In genomic region chr6:98836025-98836961, GRCh38 we compare ENCODE assay signal across 8 cellular contexts. TPM values are rescaled to one million over a fixed set of nuclear protein-coding genes. Genes with fewer than 3 reads are reported as not detected.
A peak's percentile ranks its signal among the peaks of the same experiment; 100 is the strongest.
DNase-seq lines count a peak whose midpoint lies in the region; ATAC-seq and TF ChIP-seq lines count a peak whose summit lies in the region.

No MANE protein-coding gene starts in this region.

- H3K36me3 ChIP-seq in psoas muscle (ENCODE audit: insufficient read depth in 1 of 2, low read depth in 1 of 2), result no peaks in the 10 kb centered on the region
- no peaks in the 10 kb centered on the region for H3K36me3 ChIP-seq in trophoblast cell (ENCODE audit: control insufficient read depth in 1 of 2, insufficient read depth in 2 of 2, low read length in 2 of 2)

- H3K4me1 Mint-ChIP-seq in endothelial cell (ENCODE audit: unreplicated experiment), result peaks cover 31% of the 10 kb centered on the region

- no peaks in the 10 kb centered on the region for H3K79me2 ChIP-seq in trophoblast cell (ENCODE audit: control insufficient read depth, insufficient read depth, low read length, poor library complexity)

- peak; percentile 6 for DNase-seq in NCI-H82 (lab: John Stamatoyannopoulos, UW)
- no peak for DNase-seq in NCI-H82 treated with DMSO at 0.1 percent for 48 hours (lab: John Stamatoyannopoulos, UW; ENCODE audit: unreplicated experiment)
- peak; percentile 25 for DNase-seq in NCI-H187 treated with DMSO at 0.1 percent for 48 hours (lab: John Stamatoyannopoulos, UW)
- DNase-seq in endothelial cell (ENCODE audit: low spot score), result no peak
- DNase-seq in psoas muscle, result no peak
- no peak for DNase-seq in trophoblast cell

- intact Hi-C loops in psoas muscle (cut with DNase I), result no loop called here

- H3K9me3 ChIP-seq in psoas muscle (no peaks in the 10 kb centered on the region), trophoblast cell (ENCODE audit: insufficient read depth, low read depth, low read length) (peaks cover 4% of the 10 kb centered on the region)

- no peak overlapping the region for H3K27ac Mint-ChIP-seq in endothelial cell (ENCODE audit: unreplicated experiment)

- no peak overlapping the region for H3K4me2 ChIP-seq in trophoblast cell (ENCODE audit: low read length)

- no peak for ATAC-seq in psoas muscle
- ATAC-seq in GM19023 (IDR thresholded peaks at IDR 0.05; ENCODE audit: unreplicated experiment), result no peak
- no peak for ATAC-seq in GM18868 (IDR thresholded peaks at IDR 0.05; ENCODE audit: unreplicated experiment)

- no peak overlapping the region for H3K27ac ChIP-seq in psoas muscle
- no peak overlapping the region for H3K27ac ChIP-seq in trophoblast cell (ENCODE audit: low read depth, low read length)

- no peak overlapping the region for H2BK5ac ChIP-seq in trophoblast cell (ENCODE audit: low read depth, low read length, poor library complexity)

- no peak overlapping the region for H2AK5ac ChIP-seq in trophoblast cell (ENCODE audit: low read length)

- 5 to 7% (median 6%) methylated on average over 23 of the region's 23 CpGs for WGBS in psoas muscle, 3 donors
- WGBS in trophoblast cell (ENCODE audit: extremely low coverage, insufficient coverage, insufficient read length), result no CpG with 5 or more reads among the region's 23 CpGs

- H2BK12ac ChIP-seq in trophoblast cell (ENCODE audit: low read length), result no peak overlapping the region

- H3K4me3 ChIP-seq in psoas muscle, result peak overlapping the region; percentile 40
- no peak overlapping the region for H3K4me3 ChIP-seq in trophoblast cell (ENCODE audit: low read depth, low read length)

- no peak for TF ChIP-seq CTCF in endothelial cell (IDR thresholded peaks at IDR 0.05; ENCODE audit: unreplicated experiment)
- no peak for TF ChIP-seq CTCF in psoas muscle (IDR thresholded peaks at IDR 0.05)

- H3K27me3 ChIP-seq in psoas muscle (ENCODE audit: insufficient read depth in 3 of 3, low read length in 2 of 3) (peaks cover 0 to 98% (median 40%) of the 10 kb centered on the region in 3 donors), trophoblast cell (ENCODE audit: insufficient read depth, low read length) (peaks cover 63% of the 10 kb centered on the region)

- H3K79me1 ChIP-seq in trophoblast cell (ENCODE audit: low read length), result no peaks in the 10 kb centered on the region

- H4K91ac ChIP-seq in trophoblast cell (ENCODE audit: low read depth, low read length), result no peak overlapping the region

- no peak overlapping the region for H3K9ac ChIP-seq in trophoblast cell (ENCODE audit: low read length)

- no peak overlapping the region for H3K23ac ChIP-seq in trophoblast cell (ENCODE audit: low read length)

- peak overlapping the region; percentile 20 for H3K4me3 Mint-ChIP-seq in endothelial cell (ENCODE audit: unreplicated experiment)

- H3K14ac ChIP-seq in trophoblast cell (ENCODE audit: low read length), result no peak overlapping the region

- no peak overlapping the region for H2BK120ac ChIP-seq in trophoblast cell (ENCODE audit: insufficient read depth, low read length, poor library complexity)

- no peak overlapping the region for H4K12ac ChIP-seq in trophoblast cell (ENCODE audit: low read depth, low read length)

- no peak overlapping the region for H3K4ac ChIP-seq in trophoblast cell (ENCODE audit: low read depth, low read length)

- H3K36me3 Mint-ChIP-seq in endothelial cell (ENCODE audit: low read depth, unreplicated experiment), result no peaks in the 10 kb centered on the region

- peaks cover 34% of the 10 kb centered on the region for H3K27me3 Mint-ChIP-seq in endothelial cell (ENCODE audit: unreplicated experiment)

- peaks cover 20% of the 10 kb centered on the region for H3K4me1 ChIP-seq in psoas muscle
- H3K4me1 ChIP-seq in trophoblast cell (ENCODE audit: control insufficient read depth in 1 of 2, insufficient read depth in 2 of 2, low read length in 2 of 2), result peaks cover 15 to 28% of the 10 kb centered on the region in 2 experiments

- no peak overlapping the region for H4K8ac ChIP-seq in trophoblast cell (ENCODE audit: low read depth, low read length)

- no peak overlapping the region for H3K18ac ChIP-seq in trophoblast cell (ENCODE audit: low read length)

- no peaks in the 10 kb centered on the region for H3K9me3 Mint-ChIP-seq in endothelial cell (ENCODE audit: unreplicated experiment)

- no peak overlapping the region for H2AFZ ChIP-seq in trophoblast cell (ENCODE audit: insufficient read depth, low read length, poor library complexity)

RNA-seq across cellular contexts. Expression of gene POU3F2, which starts 1.9 kb away (rescaled TPM):
- total RNA-seq in endothelial cell (ENCODE audit: unreplicated experiment), result 0.08 TPM
- not detected for total RNA-seq in psoas muscle
- under 1 TPM in 1 of 3 donors, not detected in 2; 0.01 TPM for polyA plus RNA-seq in psoas muscle
- polyA plus RNA-seq in trophoblast cell (2013), result 0.01 TPM in 1 of 2 replicates, not detected in the other

Comparison
In these comparisons a context has a peak if more than half of its experiments do, and no peak if none do; other contexts are left out.
1. DNase-seq: peak in NCI-H82 (single experiment) and NCI-H187 treated with DMSO at 0.1 percent for 48 hours (single experiment); none in NCI-H82 treated with DMSO at 0.1 percent for 48 hours (single experiment), endothelial cell (single experiment), psoas muscle (0 of 2) and trophoblast cell (0 of 2).